In the genomic region with DNA sequence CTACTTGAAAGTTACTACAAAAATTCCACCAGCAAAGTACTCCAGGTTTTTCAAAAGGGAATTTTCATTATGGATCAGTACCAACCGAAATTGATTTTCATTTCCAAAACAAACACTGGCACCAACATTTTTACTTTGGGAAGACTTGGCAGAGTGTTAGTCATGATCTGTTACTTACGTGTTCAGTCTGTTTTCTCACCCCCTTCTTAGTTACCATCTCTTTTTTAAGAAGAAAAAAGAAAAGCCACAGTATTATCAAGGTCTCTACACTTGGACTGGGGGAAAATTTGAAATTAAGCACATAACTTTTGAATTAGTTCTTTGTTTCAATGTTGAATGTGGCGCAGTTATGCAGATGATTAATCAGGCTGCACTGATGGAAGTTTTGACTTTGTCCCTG, we compare ENCODE assay signal across 1 cellular context.
TF ChIP-seq lines count a peak whose summit lies in the region.

No MANE protein-coding gene starts in this region.

TF ChIP-seq in GM23338, 12 proteins besides CTCF, POLR2A, EP300 and RAD21 (continued from another document):
- TF ChIP-seq, protein P1, sequence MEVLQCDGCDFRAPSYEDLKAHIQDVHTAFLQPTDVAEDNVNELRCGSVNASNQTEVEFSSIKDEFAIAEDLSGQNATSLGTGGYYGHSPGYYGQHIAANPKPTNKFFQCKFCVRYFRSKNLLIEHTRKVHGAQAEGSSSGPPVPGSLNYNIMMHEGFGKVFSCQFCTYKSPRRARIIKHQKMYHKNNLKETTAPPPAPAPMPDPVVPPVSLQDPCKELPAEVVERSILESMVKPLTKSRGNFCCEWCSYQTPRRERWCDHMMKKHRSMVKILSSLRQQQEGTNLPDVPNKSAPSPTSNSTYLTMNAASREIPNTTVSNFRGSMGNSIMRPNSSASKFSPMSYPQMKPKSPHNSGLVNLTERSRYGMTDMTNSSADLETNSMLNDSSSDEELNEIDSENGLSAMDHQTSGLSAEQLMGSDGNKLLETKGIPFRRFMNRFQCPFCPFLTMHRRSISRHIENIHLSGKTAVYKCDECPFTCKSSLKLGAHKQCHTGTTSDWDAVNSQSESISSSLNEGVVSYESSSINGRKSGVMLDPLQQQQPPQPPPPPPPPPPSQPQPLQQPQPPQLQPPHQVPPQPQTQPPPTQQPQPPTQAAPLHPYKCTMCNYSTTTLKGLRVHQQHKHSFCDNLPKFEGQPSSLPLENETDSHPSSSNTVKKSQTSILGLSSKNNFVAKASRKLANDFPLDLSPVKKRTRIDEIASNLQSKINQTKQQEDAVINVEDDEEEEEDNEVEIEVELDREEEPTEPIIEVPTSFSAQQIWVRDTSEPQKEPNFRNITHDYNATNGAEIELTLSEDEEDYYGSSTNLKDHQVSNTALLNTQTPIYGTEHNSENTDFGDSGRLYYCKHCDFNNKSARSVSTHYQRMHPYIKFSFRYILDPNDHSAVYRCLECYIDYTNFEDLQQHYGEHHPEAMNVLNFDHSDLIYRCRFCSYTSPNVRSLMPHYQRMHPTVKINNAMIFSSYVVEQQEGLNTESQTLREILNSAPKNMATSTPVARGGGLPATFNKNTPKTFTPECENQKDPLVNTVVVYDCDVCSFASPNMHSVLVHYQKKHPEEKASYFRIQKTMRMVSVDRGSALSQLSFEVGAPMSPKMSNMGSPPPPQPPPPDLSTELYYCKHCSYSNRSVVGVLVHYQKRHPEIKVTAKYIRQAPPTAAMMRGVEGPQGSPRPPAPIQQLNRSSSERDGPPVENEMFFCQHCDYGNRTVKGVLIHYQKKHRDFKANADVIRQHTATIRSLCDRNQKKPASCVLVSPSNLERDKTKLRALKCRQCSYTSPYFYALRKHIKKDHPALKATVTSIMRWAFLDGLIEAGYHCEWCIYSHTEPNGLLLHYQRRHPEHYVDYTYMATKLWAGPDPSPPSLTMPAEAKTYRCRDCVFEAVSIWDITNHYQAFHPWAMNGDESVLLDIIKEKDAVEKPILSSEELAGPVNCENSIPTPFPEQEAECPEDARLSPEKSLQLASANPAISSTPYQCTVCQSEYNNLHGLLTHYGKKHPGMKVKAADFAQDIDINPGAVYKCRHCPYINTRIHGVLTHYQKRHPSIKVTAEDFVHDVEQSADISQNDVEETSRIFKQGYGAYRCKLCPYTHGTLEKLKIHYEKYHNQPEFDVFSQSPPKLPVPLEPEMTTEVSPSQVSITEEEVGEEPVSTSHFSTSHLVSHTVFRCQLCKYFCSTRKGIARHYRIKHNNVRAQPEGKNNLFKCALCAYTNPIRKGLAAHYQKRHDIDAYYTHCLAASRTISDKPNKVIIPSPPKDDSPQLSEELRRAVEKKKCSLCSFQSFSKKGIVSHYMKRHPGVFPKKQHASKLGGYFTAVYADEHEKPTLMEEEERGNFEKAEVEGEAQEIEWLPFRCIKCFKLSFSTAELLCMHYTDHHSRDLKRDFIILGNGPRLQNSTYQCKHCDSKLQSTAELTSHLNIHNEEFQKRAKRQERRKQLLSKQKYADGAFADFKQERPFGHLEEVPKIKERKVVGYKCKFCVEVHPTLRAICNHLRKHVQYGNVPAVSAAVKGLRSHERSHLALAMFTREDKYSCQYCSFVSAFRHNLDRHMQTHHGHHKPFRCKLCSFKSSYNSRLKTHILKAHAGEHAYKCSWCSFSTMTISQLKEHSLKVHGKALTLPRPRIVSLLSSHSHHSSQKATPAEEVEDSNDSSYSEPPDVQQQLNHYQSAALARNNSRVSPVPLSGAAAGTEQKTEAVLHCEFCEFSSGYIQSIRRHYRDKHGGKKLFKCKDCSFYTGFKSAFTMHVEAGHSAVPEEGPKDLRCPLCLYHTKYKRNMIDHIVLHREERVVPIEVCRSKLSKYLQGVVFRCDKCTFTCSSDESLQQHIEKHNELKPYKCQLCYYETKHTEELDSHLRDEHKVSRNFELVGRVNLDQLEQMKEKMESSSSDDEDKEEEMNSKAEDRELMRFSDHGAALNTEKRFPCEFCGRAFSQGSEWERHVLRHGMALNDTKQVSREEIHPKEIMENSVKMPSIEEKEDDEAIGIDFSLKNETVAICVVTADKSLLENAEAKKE (CRISPR knock-in tag; IDR thresholded peaks at IDR 0.05) = no peak
- TF ChIP-seq EZH2 (IDR thresholded peaks at IDR 0.05; ENCODE audit: low read depth, unreplicated experiment) = no peak
- TF ChIP-seq REST (IDR thresholded peaks at IDR 0.05; ENCODE audit: unreplicated experiment) = no peak
- TF ChIP-seq STAT1 (IDR thresholded peaks at IDR 0.05; ENCODE audit: unreplicated experiment) = no peak
- TF ChIP-seq JUNB (IDR thresholded peaks at IDR 0.05; ENCODE audit: unreplicated experiment) = no peak
- TF ChIP-seq NANOG (IDR thresholded peaks at IDR 0.05; ENCODE audit: borderline replicate concordance) = no peak
- no peak for TF ChIP-seq ETS1 (IDR thresholded peaks at IDR 0.05)
- no peak for TF ChIP-seq ZNF331 (CRISPR knock-in tag; IDR thresholded peaks at IDR 0.05; ENCODE audit: low read depth)
- no peak for TF ChIP-seq EZH2phosphoT487 (IDR thresholded peaks at IDR 0.05; ENCODE audit: unreplicated experiment)
- TF ChIP-seq CREB1 (CRISPR knock-in tag; IDR thresholded peaks at IDR 0.05; ENCODE audit: low read depth) = no peak
- TF ChIP-seq POLR2AphosphoS5 (IDR thresholded peaks at IDR 0.05; ENCODE audit: low read depth) = no peak
